ENCODE assay signal across 1 cellular context in the genomic region with DNA sequence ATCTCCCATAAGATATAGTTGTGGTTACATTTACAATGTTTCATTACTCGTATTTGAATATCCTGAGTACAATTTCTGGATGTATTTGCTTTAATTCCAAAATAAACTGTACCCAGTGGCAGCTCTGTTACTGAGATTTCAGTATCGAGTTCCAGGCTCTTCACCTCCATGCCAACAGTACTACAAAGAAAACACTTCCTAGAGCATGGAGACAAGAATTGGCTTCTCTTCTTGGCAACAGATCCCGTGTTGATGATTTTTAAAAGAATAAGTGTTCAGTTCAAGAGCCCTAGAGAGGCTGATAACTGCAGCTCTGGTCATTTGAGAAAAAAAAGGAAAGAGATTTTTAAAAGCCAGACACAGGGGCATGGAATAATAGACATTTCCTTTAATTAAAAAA.
TF ChIP-seq lines count a peak whose summit lies in the region.

No MANE protein-coding gene starts in this region.

TF ChIP-seq in GM23338, 12 proteins besides CTCF, POLR2A, EP300 and RAD21 (continued from another document):
- TF ChIP-seq, protein P1, sequence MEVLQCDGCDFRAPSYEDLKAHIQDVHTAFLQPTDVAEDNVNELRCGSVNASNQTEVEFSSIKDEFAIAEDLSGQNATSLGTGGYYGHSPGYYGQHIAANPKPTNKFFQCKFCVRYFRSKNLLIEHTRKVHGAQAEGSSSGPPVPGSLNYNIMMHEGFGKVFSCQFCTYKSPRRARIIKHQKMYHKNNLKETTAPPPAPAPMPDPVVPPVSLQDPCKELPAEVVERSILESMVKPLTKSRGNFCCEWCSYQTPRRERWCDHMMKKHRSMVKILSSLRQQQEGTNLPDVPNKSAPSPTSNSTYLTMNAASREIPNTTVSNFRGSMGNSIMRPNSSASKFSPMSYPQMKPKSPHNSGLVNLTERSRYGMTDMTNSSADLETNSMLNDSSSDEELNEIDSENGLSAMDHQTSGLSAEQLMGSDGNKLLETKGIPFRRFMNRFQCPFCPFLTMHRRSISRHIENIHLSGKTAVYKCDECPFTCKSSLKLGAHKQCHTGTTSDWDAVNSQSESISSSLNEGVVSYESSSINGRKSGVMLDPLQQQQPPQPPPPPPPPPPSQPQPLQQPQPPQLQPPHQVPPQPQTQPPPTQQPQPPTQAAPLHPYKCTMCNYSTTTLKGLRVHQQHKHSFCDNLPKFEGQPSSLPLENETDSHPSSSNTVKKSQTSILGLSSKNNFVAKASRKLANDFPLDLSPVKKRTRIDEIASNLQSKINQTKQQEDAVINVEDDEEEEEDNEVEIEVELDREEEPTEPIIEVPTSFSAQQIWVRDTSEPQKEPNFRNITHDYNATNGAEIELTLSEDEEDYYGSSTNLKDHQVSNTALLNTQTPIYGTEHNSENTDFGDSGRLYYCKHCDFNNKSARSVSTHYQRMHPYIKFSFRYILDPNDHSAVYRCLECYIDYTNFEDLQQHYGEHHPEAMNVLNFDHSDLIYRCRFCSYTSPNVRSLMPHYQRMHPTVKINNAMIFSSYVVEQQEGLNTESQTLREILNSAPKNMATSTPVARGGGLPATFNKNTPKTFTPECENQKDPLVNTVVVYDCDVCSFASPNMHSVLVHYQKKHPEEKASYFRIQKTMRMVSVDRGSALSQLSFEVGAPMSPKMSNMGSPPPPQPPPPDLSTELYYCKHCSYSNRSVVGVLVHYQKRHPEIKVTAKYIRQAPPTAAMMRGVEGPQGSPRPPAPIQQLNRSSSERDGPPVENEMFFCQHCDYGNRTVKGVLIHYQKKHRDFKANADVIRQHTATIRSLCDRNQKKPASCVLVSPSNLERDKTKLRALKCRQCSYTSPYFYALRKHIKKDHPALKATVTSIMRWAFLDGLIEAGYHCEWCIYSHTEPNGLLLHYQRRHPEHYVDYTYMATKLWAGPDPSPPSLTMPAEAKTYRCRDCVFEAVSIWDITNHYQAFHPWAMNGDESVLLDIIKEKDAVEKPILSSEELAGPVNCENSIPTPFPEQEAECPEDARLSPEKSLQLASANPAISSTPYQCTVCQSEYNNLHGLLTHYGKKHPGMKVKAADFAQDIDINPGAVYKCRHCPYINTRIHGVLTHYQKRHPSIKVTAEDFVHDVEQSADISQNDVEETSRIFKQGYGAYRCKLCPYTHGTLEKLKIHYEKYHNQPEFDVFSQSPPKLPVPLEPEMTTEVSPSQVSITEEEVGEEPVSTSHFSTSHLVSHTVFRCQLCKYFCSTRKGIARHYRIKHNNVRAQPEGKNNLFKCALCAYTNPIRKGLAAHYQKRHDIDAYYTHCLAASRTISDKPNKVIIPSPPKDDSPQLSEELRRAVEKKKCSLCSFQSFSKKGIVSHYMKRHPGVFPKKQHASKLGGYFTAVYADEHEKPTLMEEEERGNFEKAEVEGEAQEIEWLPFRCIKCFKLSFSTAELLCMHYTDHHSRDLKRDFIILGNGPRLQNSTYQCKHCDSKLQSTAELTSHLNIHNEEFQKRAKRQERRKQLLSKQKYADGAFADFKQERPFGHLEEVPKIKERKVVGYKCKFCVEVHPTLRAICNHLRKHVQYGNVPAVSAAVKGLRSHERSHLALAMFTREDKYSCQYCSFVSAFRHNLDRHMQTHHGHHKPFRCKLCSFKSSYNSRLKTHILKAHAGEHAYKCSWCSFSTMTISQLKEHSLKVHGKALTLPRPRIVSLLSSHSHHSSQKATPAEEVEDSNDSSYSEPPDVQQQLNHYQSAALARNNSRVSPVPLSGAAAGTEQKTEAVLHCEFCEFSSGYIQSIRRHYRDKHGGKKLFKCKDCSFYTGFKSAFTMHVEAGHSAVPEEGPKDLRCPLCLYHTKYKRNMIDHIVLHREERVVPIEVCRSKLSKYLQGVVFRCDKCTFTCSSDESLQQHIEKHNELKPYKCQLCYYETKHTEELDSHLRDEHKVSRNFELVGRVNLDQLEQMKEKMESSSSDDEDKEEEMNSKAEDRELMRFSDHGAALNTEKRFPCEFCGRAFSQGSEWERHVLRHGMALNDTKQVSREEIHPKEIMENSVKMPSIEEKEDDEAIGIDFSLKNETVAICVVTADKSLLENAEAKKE (CRISPR knock-in tag; IDR thresholded peaks at IDR 0.05): no peak
- no peak for TF ChIP-seq STAT1 (IDR thresholded peaks at IDR 0.05; ENCODE audit: unreplicated experiment)
- no peak for TF ChIP-seq ZNF331 (CRISPR knock-in tag; IDR thresholded peaks at IDR 0.05; ENCODE audit: low read depth)
- no peak for TF ChIP-seq ZNF114 (CRISPR knock-in tag; IDR thresholded peaks at IDR 0.05)
- no peak for TF ChIP-seq NANOG (IDR thresholded peaks at IDR 0.05; ENCODE audit: borderline replicate concordance)
- TF ChIP-seq, protein P2, sequence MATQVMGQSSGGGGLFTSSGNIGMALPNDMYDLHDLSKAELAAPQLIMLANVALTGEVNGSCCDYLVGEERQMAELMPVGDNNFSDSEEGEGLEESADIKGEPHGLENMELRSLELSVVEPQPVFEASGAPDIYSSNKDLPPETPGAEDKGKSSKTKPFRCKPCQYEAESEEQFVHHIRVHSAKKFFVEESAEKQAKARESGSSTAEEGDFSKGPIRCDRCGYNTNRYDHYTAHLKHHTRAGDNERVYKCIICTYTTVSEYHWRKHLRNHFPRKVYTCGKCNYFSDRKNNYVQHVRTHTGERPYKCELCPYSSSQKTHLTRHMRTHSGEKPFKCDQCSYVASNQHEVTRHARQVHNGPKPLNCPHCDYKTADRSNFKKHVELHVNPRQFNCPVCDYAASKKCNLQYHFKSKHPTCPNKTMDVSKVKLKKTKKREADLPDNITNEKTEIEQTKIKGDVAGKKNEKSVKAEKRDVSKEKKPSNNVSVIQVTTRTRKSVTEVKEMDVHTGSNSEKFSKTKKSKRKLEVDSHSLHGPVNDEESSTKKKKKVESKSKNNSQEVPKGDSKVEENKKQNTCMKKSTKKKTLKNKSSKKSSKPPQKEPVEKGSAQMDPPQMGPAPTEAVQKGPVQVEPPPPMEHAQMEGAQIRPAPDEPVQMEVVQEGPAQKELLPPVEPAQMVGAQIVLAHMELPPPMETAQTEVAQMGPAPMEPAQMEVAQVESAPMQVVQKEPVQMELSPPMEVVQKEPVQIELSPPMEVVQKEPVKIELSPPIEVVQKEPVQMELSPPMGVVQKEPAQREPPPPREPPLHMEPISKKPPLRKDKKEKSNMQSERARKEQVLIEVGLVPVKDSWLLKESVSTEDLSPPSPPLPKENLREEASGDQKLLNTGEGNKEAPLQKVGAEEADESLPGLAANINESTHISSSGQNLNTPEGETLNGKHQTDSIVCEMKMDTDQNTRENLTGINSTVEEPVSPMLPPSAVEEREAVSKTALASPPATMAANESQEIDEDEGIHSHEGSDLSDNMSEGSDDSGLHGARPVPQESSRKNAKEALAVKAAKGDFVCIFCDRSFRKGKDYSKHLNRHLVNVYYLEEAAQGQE (IDR thresholded peaks at IDR 0.05; ENCODE audit: unreplicated experiment): no peak
- no peak for TF ChIP-seq JUNB (IDR thresholded peaks at IDR 0.05; ENCODE audit: unreplicated experiment)
- no peak for TF ChIP-seq EZH2phosphoT487 (IDR thresholded peaks at IDR 0.05; ENCODE audit: unreplicated experiment)
- TF ChIP-seq POLR2AphosphoS5 (IDR thresholded peaks at IDR 0.05; ENCODE audit: low read depth): no peak
- TF ChIP-seq EZH2 (IDR thresholded peaks at IDR 0.05; ENCODE audit: low read depth, unreplicated experiment): no peak
